Comparison of ENCODE assay signal across 11 cellular contexts in the genomic region with DNA sequence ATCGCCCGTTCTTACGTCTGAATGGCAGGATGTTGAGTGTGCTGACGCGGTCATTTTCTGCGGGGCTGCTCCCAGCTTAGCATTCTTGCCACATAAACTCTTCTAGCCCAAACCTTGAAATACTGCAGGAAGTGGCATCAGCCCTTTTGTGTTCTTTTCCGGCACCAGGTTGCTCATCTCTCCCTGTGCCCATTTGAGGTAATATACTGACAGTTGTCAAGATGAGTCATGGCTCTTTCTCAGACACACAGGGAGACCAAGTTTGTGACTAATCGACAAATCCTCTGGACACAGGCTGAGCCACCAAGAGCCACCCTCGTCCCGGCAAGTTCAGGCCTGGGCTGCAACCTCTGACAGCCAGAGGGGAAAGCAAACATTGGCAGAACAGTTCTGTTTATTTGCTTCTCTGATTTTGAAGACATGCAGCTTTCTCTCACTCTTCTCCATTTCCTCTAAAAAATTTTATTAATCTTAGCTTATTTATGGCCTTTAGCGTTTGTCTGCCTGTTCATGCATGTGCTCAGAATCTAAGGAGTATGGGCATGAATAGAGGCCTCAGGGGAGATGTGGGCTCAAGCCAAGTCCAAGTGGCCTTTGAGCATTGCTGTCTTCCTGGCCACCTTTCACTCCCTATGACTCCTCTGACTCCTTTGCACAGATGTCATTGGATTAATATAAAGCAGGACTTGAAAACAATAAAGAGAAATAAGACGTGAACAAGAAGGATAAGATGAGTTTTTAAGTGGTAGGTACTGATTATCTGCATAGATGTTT.
DNase-seq lines count a peak whose midpoint lies in the region; ATAC-seq and TF ChIP-seq lines count a peak whose summit lies in the region.
"Had no signal": no experiment of that assay in that cellular context is flagged by ENCODE, and none has a peak within 500 bp of the region (broad histone marks: within the 10 kb centered on the region; RNA-seq: fewer than 3 reads in every experiment).

No MANE protein-coding gene starts in this region.

- H3K36me3 ChIP-seq in testis (ENCODE audit: low read depth, missing control alignments) (no peaks in the 10 kb centered on the region), Peyer's patch (no peaks in the 10 kb centered on the region)

- intact Hi-C loops in testis (cut with DNase I; ENCODE audit: low total_unique reads) = no loop called here

- no peak overlapping the region for H3K4me3 Mint-ChIP-seq in activated T-helper 17 cell treated with anti-CD3 and anti-CD28 coated beads, Interleukin-2, amount 50 U/mL, for 72 hours
- H3K4me3 Mint-ChIP-seq: activated naive CD4-positive, alpha-beta T cell treated with anti-CD3 and anti-CD28 coated beads for 36 hours; type B pancreatic cell had no signal

- H3K27me3 ChIP-seq in testis (no peaks in the 10 kb centered on the region), Peyer's patch (no peaks in the 10 kb centered on the region)

- H3K27ac ChIP-seq in RWPE1 (peak overlapping the region; percentile 86), testis (no peak overlapping the region), Peyer's patch (no peak overlapping the region)

- no peaks in the 10 kb centered on the region for H3K9me3 ChIP-seq in testis
- H3K9me3 ChIP-seq in Peyer's patch = no peaks in the 10 kb centered on the region

- WGBS in testis, 2 donors = 82 to 85% methylated on average over 12 of the region's 12 CpGs

- H3K9me3 Mint-ChIP-seq in activated T-helper 17 cell treated with anti-CD3 and anti-CD28 coated beads, Interleukin-2, amount 50 U/mL, for 72 hours = peaks cover 3% of the 10 kb centered on the region
- H3K9me3 Mint-ChIP-seq: type B pancreatic cell had no signal

- H3K4me1 Mint-ChIP-seq in activated T-helper 17 cell treated with anti-CD3 and anti-CD28 coated beads, Interleukin-2, amount 50 U/mL, for 72 hours = no peaks in the 10 kb centered on the region

- CTCF ChIA-PET in RWPE1 (lab: Yijun Ruan, JAX) = interaction anchor here (0.6 kb wide), 1 partner anchor 8 kb away, joined by 3 read pairs; no protein-coding TSS in a partner anchor

- H3K27ac Mint-ChIP-seq in activated T-helper 17 cell treated with anti-CD3 and anti-CD28 coated beads, Interleukin-2, amount 50 U/mL, for 72 hours = no peak overlapping the region
- H3K27ac Mint-ChIP-seq: activated naive CD4-positive, alpha-beta T cell treated with anti-CD3 and anti-CD28 coated beads for 36 hours; type B pancreatic cell had no signal

- H3K36me3 Mint-ChIP-seq in activated T-helper 17 cell treated with anti-CD3 and anti-CD28 coated beads, Interleukin-2, amount 50 U/mL, for 72 hours (ENCODE audit: low read depth) = no peaks in the 10 kb centered on the region
- H3K36me3 Mint-ChIP-seq: type B pancreatic cell had no signal

- H3K4me1 ChIP-seq in testis = no peaks in the 10 kb centered on the region
- H3K4me1 ChIP-seq in Peyer's patch = no peaks in the 10 kb centered on the region

- no peaks in the 10 kb centered on the region for H3K27me3 Mint-ChIP-seq in activated T-helper 17 cell treated with anti-CD3 and anti-CD28 coated beads, Interleukin-2, amount 50 U/mL, for 72 hours

- TF ChIP-seq CTCF in RWPE1 (conservative IDR thresholded peaks at IDR 0.05; ENCODE audit: low read depth) = no peak
- no peak for TF ChIP-seq CTCF in retinal pigment epithelial cell (conservative IDR thresholded peaks at IDR 0.05; ENCODE audit: low read depth, low read length)
- TF ChIP-seq CTCF in testis (IDR thresholded peaks at IDR 0.05) = no peak
- no peak for TF ChIP-seq CTCF in Peyer's patch (IDR thresholded peaks at IDR 0.05)

- ATAC-seq in activated T-helper 17 cell treated with anti-CD3 and anti-CD28 coated beads, Interleukin-2, amount 50 U/mL, for 72 hours (replicated peaks) = no peak
- ATAC-seq in GM19463 (IDR thresholded peaks at IDR 0.05; ENCODE audit: unreplicated experiment) = no peak

- DNase-seq in H4 (ENCODE audit: low spot score) (peak; percentile 89), RWPE1 (ENCODE audit: low spot score) (peak; percentile 96), fibroblast of peridontal ligament (ENCODE audit: extremely low read depth) (peak; percentile 56), retinal pigment epithelial cell (ENCODE audit: low read depth) (peak; percentile 11), testis (no peak), Peyer's patch (no peak)
- DNase-seq: activated naive CD4-positive, alpha-beta T cell treated with anti-CD3 and anti-CD28 coated beads for 36 hours; KBM-7 had no signal

- TF ChIP-seq POLR2A in testis (IDR thresholded peaks at IDR 0.05) = no peak
- no peak for TF ChIP-seq POLR2A in Peyer's patch (IDR thresholded peaks at IDR 0.05)

- POLR2A ChIA-PET in RWPE1 (lab: Yijun Ruan, JAX; ENCODE audit: low non-redundant PET) = interaction anchor here (0.6 to 1.3 kb wide), 2 partner anchors 328 to 331 kb away, joined by 5 to 9 read pairs; partner anchors contain the start of gene JAG1

- H3K4me3 ChIP-seq in retinal pigment epithelial cell (ENCODE audit: low read length) (no peak overlapping the region), testis (no peak overlapping the region), Peyer's patch (no peak overlapping the region)

Comparison
In these comparisons a context has a peak if more than half of its experiments do, and no peak if none do; other contexts are left out.
1. DNase-seq: peak in H4 (single experiment), RWPE1 (single experiment), fibroblast of peridontal ligament (single experiment) and retinal pigment epithelial cell (single experiment); none in testis (single experiment) and Peyer's patch (0 of 3).